1 cellular context compared by ENCODE assay signal in genomic region chr6:146666909-146667308, GRCh38.
TF ChIP-seq lines count a peak whose summit lies in the region.

No MANE protein-coding gene starts in this region.

TF ChIP-seq in WTC11, 78 proteins besides CTCF, POLR2A, EP300 and RAD21 (continued from another document):
- no peak for TF ChIP-seq ERG (CRISPR knock-in tag; IDR thresholded peaks at IDR 0.05)
- no peak for TF ChIP-seq ZSCAN18 (CRISPR knock-in tag; IDR thresholded peaks at IDR 0.05)
- TF ChIP-seq ZNF263 (CRISPR knock-in tag; IDR thresholded peaks at IDR 0.05; ENCODE audit: low read depth), result no peak
- TF ChIP-seq JUN (CRISPR knock-in tag; IDR thresholded peaks at IDR 0.05), result no peak
- no peak for TF ChIP-seq SOX15 (CRISPR knock-in tag; IDR thresholded peaks at IDR 0.05)
- no peak for TF ChIP-seq NFYB (CRISPR knock-in tag; conservative IDR thresholded peaks at IDR 0.05; ENCODE audit: low read depth)
- no peak for TF ChIP-seq ZNF138 (CRISPR knock-in tag; conservative IDR thresholded peaks at IDR 0.05)
TF ChIP-seq in WTC11: peak in this region for 0.
